Comparison of ENCODE assay signal across 8 cellular contexts in genomic region chr6:7910654-7911344, GRCh38. TPM values are rescaled to one million over a fixed set of nuclear protein-coding genes. Genes with fewer than 3 reads are reported as not detected.
DNase-seq lines count a peak whose midpoint lies in the region; ATAC-seq and TF ChIP-seq lines count a peak whose summit lies in the region.

TXNDC5 (minus strand) TSS chr6:7910788; CDS start chr6:7910776, 12 bp downstream.

- H4K20me1 ChIP-seq in fibroblast of lung (ENCODE audit: control insufficient read depth, extremely low read depth, insufficient read depth, low read length), result no peaks in the 10 kb centered on the region

- intact Hi-C loops in naive thymus-derived CD4-positive, alpha-beta T cell (cut with micrococcal nuclease), result loop anchor here (1.0 to 10.0 kb wide), 7 partner anchors 94 to 598 kb away; partner anchors contain the start of genes BLOC1S5 (in 2 of the 2), EEF1E1 (in 2 of the 2), SLC35B3 (in 1 of the 2) and SSR1 (in 1 of the 2)

- peak; percentile 91 for ATAC-seq in naive thymus-derived CD4-positive, alpha-beta T cell
- peak; percentile 76 to 80 for ATAC-seq in stimulated activated naive B cell treated with anti-CD40 and anti-IgM and Interleukin-4, amounts not matched to agents 10 μg/mL and 1 μg/mL and 100 μg/mL, for 72 hours (replicated peaks)

- H3K4me1 ChIP-seq in CD8-positive, alpha-beta memory T cell (ENCODE audit: insufficient read depth, low read length), result peaks cover 16% of the 10 kb centered on the region
- H3K4me1 ChIP-seq in Peyer's patch (peaks cover 0 to 27% (median 8%) of the 10 kb centered on the region in 4 donors), fibroblast of lung (ENCODE audit: control insufficient read depth, extremely low read depth, insufficient read depth, low read length) (peaks cover 4% of the 10 kb centered on the region)
- H3K4me1 ChIP-seq in naive thymus-derived CD4-positive, alpha-beta T cell (ENCODE audit: control insufficient read depth in 2 of 2, insufficient read depth in 2 of 2, low read length in 2 of 2), result peaks cover 6 to 16% of the 10 kb centered on the region in 2 donors

- H2AFZ ChIP-seq in fibroblast of lung (ENCODE audit: low read length), result peak within 1 kb of the TSS; percentile 80

- no peaks in the 10 kb centered on the region for H3K36me3 Mint-ChIP-seq in CD8-positive, alpha-beta memory T cell
- H3K36me3 Mint-ChIP-seq in naive thymus-derived CD4-positive, alpha-beta T cell, result no peaks in the 10 kb centered on the region
- peaks cover 3 to 8% of the 10 kb centered on the region in 2 donors for H3K36me3 Mint-ChIP-seq in stimulated activated naive B cell treated with anti-CD40 and anti-IgM and Interleukin-4, amounts not matched to agents 10 μg/mL and 1 μg/mL and 100 μg/mL, for 72 hours

- no peaks in the 10 kb centered on the region for H3K27me3 ChIP-seq in CD8-positive, alpha-beta memory T cell (ENCODE audit: insufficient read depth, low read length, poor library complexity, severe bottlenecking)
- H3K27me3 ChIP-seq in Peyer's patch, result no peaks in the 10 kb centered on the region
- peaks cover 9% of the 10 kb centered on the region for H3K27me3 ChIP-seq in fibroblast of lung (ENCODE audit: control insufficient read depth, insufficient read depth, low read length)
- H3K27me3 ChIP-seq in naive thymus-derived CD4-positive, alpha-beta T cell (ENCODE audit: control insufficient read depth in 2 of 2, insufficient read depth in 2 of 2, low read length in 2 of 2), result no peaks in the 10 kb centered on the region

- TF ChIP-seq CTCF in GM20000 (IDR thresholded peaks at IDR 0.05; ENCODE audit: extremely low read depth, missing control alignments) (no peak), Peyer's patch (IDR thresholded peaks at IDR 0.05) (no peak), fibroblast of lung (conservative IDR thresholded peaks at IDR 0.05 in 1 of 2, IDR thresholded peaks at IDR 0.05 in 1 of 2; ENCODE audit: low read depth in 1 of 2, low read length in 2 of 2) (no peak)

- no peaks in the 10 kb centered on the region for H3K9me3 Mint-ChIP-seq in CD8-positive, alpha-beta memory T cell
- no peaks in the 10 kb centered on the region for H3K9me3 Mint-ChIP-seq in naive thymus-derived CD4-positive, alpha-beta T cell
- no peaks in the 10 kb centered on the region for H3K9me3 Mint-ChIP-seq in stimulated activated naive B cell treated with anti-CD40 and anti-IgM and Interleukin-4, amounts not matched to agents 10 μg/mL and 1 μg/mL and 100 μg/mL, for 72 hours

- POLR2A ChIA-PET in CD8-positive, alpha-beta memory T cell (lab: Charles Lee), result no interaction called here
- POLR2A ChIA-PET in naive thymus-derived CD4-positive, alpha-beta T cell (lab: Charles Lee), result no interaction called here

- no peaks in the 10 kb centered on the region for H3K36me3 ChIP-seq in CD8-positive, alpha-beta memory T cell (ENCODE audit: insufficient read depth, low read length)
- H3K36me3 ChIP-seq in Peyer's patch (no peaks in the 10 kb centered on the region), fibroblast of lung (ENCODE audit: control insufficient read depth, insufficient read depth, low read length) (no peaks in the 10 kb centered on the region)
- no peaks in the 10 kb centered on the region for H3K36me3 ChIP-seq in naive thymus-derived CD4-positive, alpha-beta T cell (ENCODE audit: control insufficient read depth in 2 of 3, insufficient read depth in 3 of 3, low read length in 3 of 3)

- peak within 1 kb of the TSS in 4 of 8 donors; percentile 14 to 70 (median 59) for H3K27ac Mint-ChIP-seq in CD8-positive, alpha-beta memory T cell
- H3K27ac Mint-ChIP-seq in naive thymus-derived CD4-positive, alpha-beta T cell, result peak within 1 kb of the TSS in 5 of 9 donors; percentile 3 to 76 (median 27)
- peak within 1 kb of the TSS; percentile 86 for H3K27ac Mint-ChIP-seq in stimulated activated naive B cell treated with anti-CD40 and anti-IgM and Interleukin-4, amounts not matched to agents 10 μg/mL and 1 μg/mL and 100 μg/mL, for 72 hours

- H3K4me1 Mint-ChIP-seq in CD8-positive, alpha-beta memory T cell, result peaks cover 11 to 14% (median 11%) of the 10 kb centered on the region in 3 donors
- H3K4me1 Mint-ChIP-seq in naive thymus-derived CD4-positive, alpha-beta T cell, result peaks cover 4 to 18% (median 6%) of the 10 kb centered on the region in 7 donors
- peaks cover 13 to 15% of the 10 kb centered on the region in 2 donors for H3K4me1 Mint-ChIP-seq in stimulated activated naive B cell treated with anti-CD40 and anti-IgM and Interleukin-4, amounts not matched to agents 10 μg/mL and 1 μg/mL and 100 μg/mL, for 72 hours

- H3K4me3 Mint-ChIP-seq in CD8-positive, alpha-beta memory T cell, result peak within 1 kb of the TSS; percentile 77 to 88 (median 80)
- peak within 1 kb of the TSS in 9 of 10 donors; percentile 68 to 89 (median 78) for H3K4me3 Mint-ChIP-seq in naive thymus-derived CD4-positive, alpha-beta T cell
- peak within 1 kb of the TSS; percentile 85 to 92 for H3K4me3 Mint-ChIP-seq in stimulated activated naive B cell treated with anti-CD40 and anti-IgM and Interleukin-4, amounts not matched to agents 10 μg/mL and 1 μg/mL and 100 μg/mL, for 72 hours

- DNase-seq in CD8-positive, alpha-beta memory T cell, result peak; percentile 46 to 66 (median 57)
- peak; percentile 96 for DNase-seq in GM20000 (ENCODE audit: low spot score)
- peak; percentile 72 for DNase-seq in HT-29 (ENCODE audit: low spot score)
- DNase-seq in Peyer's patch, result peak; percentile 72 to 90 (median 88)
- DNase-seq in activated T-helper 1 cell treated with anti-CD3 and anti-CD28 coated beads, Interleukin-2, amount 50 U/mL, for 16 hours (ENCODE audit: low read depth in 1 of 2, low spot score in 1 of 2), result peak; percentile 42 to 54
- peak; percentile 60 to 68 for DNase-seq in fibroblast of lung (ENCODE audit: low read depth in 2 of 2)
- peak; percentile 35 to 82 (median 55) for DNase-seq in naive thymus-derived CD4-positive, alpha-beta T cell
- peak; percentile 60 for DNase-seq in stimulated activated naive B cell treated with anti-CD40 and anti-IgM and Interleukin-4, amounts not matched to agents 10 μg/mL and 1 μg/mL and 100 μg/mL, for 72 hours

- CTCF ChIA-PET in CD8-positive, alpha-beta memory T cell (lab: Charles Lee), result no interaction called here
- CTCF ChIA-PET in naive thymus-derived CD4-positive, alpha-beta T cell (lab: Charles Lee), result interaction anchor here (0.6 to 1.9 kb wide), 2 partner anchors 149 to 1168 kb away, joined by 4 to 6 read pairs; no protein-coding TSS in a partner anchor

- H3K27me3 Mint-ChIP-seq in CD8-positive, alpha-beta memory T cell, result peaks cover 0 to 1% of the 10 kb centered on the region in 2 donors
- H3K27me3 Mint-ChIP-seq in naive thymus-derived CD4-positive, alpha-beta T cell, result no peaks in the 10 kb centered on the region
- no peaks in the 10 kb centered on the region for H3K27me3 Mint-ChIP-seq in stimulated activated naive B cell treated with anti-CD40 and anti-IgM and Interleukin-4, amounts not matched to agents 10 μg/mL and 1 μg/mL and 100 μg/mL, for 72 hours

- peak within 1 kb of the TSS; percentile 64 for H3K4me3 ChIP-seq in CD8-positive, alpha-beta memory T cell (ENCODE audit: low read length)
- H3K4me3 ChIP-seq in Peyer's patch, result peak within 1 kb of the TSS; percentile 77 to 97 (median 96)
- peak within 1 kb of the TSS; percentile 65 to 81 (median 76) for H3K4me3 ChIP-seq in fibroblast of lung (replicated peaks in 1 of 4; ENCODE audit: control extremely low read depth in 1 of 4, insufficient read depth in 1 of 4, low read depth in 3 of 4, low read length in 4 of 4)
- H3K4me3 ChIP-seq in naive thymus-derived CD4-positive, alpha-beta T cell (ENCODE audit: low read length), result peak within 1 kb of the TSS; percentile 76

- peak in 1 of 2 donors; percentile 57 for TF ChIP-seq POLR2A in Peyer's patch (IDR thresholded peaks at IDR 0.05)

- no peaks in the 10 kb centered on the region for H3K9me3 ChIP-seq in CD8-positive, alpha-beta memory T cell (ENCODE audit: low read length)
- no peaks in the 10 kb centered on the region for H3K9me3 ChIP-seq in Peyer's patch
- H3K9me3 ChIP-seq in fibroblast of lung (ENCODE audit: control insufficient read depth, insufficient read depth, low read depth, low read length), result no peaks in the 10 kb centered on the region
- H3K9me3 ChIP-seq in naive thymus-derived CD4-positive, alpha-beta T cell (ENCODE audit: control insufficient read depth in 2 of 3, low read length in 3 of 3), result no peaks in the 10 kb centered on the region

- H3K79me2 ChIP-seq in fibroblast of lung (ENCODE audit: control insufficient read depth, insufficient read depth, low read length), result peaks cover 34% of the 10 kb centered on the region

- peak within 1 kb of the TSS; percentile 94 for H3K4me2 ChIP-seq in fibroblast of lung (ENCODE audit: extremely low read depth, insufficient read depth, low read length)

- H3K9ac ChIP-seq in fibroblast of lung (ENCODE audit: insufficient read depth, low read length), result peak within 1 kb of the TSS; percentile 65

- H3K27ac ChIP-seq in CD8-positive, alpha-beta memory T cell (ENCODE audit: low read depth, low read length), result peak within 1 kb of the TSS; percentile 59
- H3K27ac ChIP-seq in Peyer's patch, result peak within 1 kb of the TSS; percentile 76 to 86 (median 81)
- peak within 1 kb of the TSS; percentile 78 for H3K27ac ChIP-seq in fibroblast of lung (ENCODE audit: insufficient read depth, low read length)
- H3K27ac ChIP-seq in naive thymus-derived CD4-positive, alpha-beta T cell (ENCODE audit: low read depth, low read length), result peak within 1 kb of the TSS; percentile 46

RNA-seq across cellular contexts. Expression of gene TXNDC5, which starts in this region (rescaled TPM):
- total RNA-seq in CD8-positive, alpha-beta memory T cell, result 10 to 100 TPM; 77.9 to 79.8 TPM
- polyA plus RNA-seq in CD8-positive, alpha-beta memory T cell, result 34.7 TPM
- 140 and 149 TPM in 2 replicates for total RNA-seq in HT-29 (2014; rRNA removed; shearing (Covaris generic))
- 100 to 1,000 TPM in 1 of 4 donors, 10 to 100 TPM in 3; 61.7 to 131 (median 87.3) TPM for total RNA-seq in Peyer's patch
- total RNA-seq in fibroblast of lung, result 253 and 349 TPM in 2 replicates
- polyA plus RNA-seq in fibroblast of lung, result 329 and 354 TPM in 2 replicates
- 277 and 313 TPM in 2 replicates for polyA plus RNA-seq in fibroblast of lung (2012)
- 172 and 178 TPM in 2 replicates for polyA minus RNA-seq in fibroblast of lung (ENCODE audit: low replicate concordance)
- 10 to 100 TPM; 11.5 to 48.6 (median 34.8) TPM for total RNA-seq in naive thymus-derived CD4-positive, alpha-beta T cell
- polyA plus RNA-seq in naive thymus-derived CD4-positive, alpha-beta T cell, result 10 to 100 TPM; 16.7 to 21.4 TPM

Comparison
In these comparisons a context has a peak if more than half of its experiments do, and no peak if none do; other contexts are left out.
1. Peak in every context shown above with its lines: DNase-seq, ATAC-seq, H3K4me3 ChIP-seq and H3K27ac ChIP-seq.